In the genomic region with DNA sequence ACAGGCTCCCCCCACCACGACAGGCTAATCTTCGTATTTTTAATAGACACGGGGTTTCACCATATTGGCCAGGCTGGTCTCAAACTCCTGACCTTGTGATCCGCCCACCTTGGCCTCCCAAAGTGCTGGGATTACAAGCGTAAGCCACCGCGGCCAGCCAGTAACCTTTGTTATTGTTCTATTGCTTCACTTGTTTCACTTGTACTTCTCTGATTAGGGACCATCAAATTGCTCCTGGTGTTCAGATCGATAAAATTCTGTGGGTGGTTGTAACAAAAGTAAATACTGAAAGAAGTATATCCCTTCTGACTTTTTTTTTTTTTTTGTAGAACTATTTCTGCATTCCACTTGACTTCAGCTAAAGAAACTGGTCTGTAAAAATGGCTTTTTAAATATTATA, we compare ENCODE assay signal across 26 cellular contexts.
"Had no signal": no experiment of that assay in that cellular context is flagged by ENCODE, and none has a peak within 500 bp of the region (broad histone marks: within the 10 kb centered on the region; RNA-seq: fewer than 3 reads in every experiment).

No MANE protein-coding gene starts in this region.

- H3K4me3 ChIP-seq: coronary artery, esophagus squamous epithelium, heart right ventricle, left ventricle myocardium inferior, lower lobe of right lung, prostate gland, right atrium auricular region, skin epidermis, spleen, testis, tibial artery had no signal

- ATAC-seq: effector memory CD8-positive, alpha-beta T cell; heart right ventricle; left cardiac atrium; lower lobe of right lung; naive thymus-derived CD8-positive, alpha-beta T cell; stimulated activated memory B cell treated with anti-CD40 and anti-IgM and Interleukin-4, amounts not matched to agents 10 μg/mL and 1 μg/mL and 100 μg/mL, for 72 hours; stimulated activated naive CD8-positive, alpha-beta T cell treated with anti-CD3 and anti-CD28 coated beads, Interleukin-15, Interleukin-2, amounts not matched to agents 100 U/mL and 50 U/mL, for 24 hours had no signal

- H3K4me1 ChIP-seq: esophagus squamous epithelium, heart right ventricle, left ventricle myocardium inferior, lower lobe of right lung, prostate gland, right atrium auricular region, spleen, testis, tibial artery had no signal

- FAIRE-seq: endometrium, islet of Langerhans had no signal

- H3K9me3 ChIP-seq: esophagus squamous epithelium, left ventricle myocardium inferior, lower lobe of right lung, prostate gland, right atrium auricular region, spleen, testis, tibial artery had no signal

- H3K27ac ChIP-seq: coronary artery, esophagus squamous epithelium, heart right ventricle, left ventricle myocardium inferior, lower lobe of right lung, prostate gland, right atrium auricular region, skin epidermis, spleen, testis, tibial artery had no signal

- DNase-seq: effector memory CD8-positive, alpha-beta T cell; erythroblast; esophagus squamous epithelium; foreskin melanocyte; glutamatergic neuron; heart right ventricle; hippocampal formation; left cardiac atrium; left ventricle myocardium inferior; lower lobe of right lung; naive thymus-derived CD8-positive, alpha-beta T cell; nephron progenitor cell; nucleus accumbens; spleen; stimulated activated CD4-positive, alpha-beta T cell treated with anti-CD3 and anti-CD28 coated beads, Interleukin-4, amount 100 ng/mL, for 4 hours; stimulated activated naive CD8-positive, alpha-beta T cell treated with anti-CD3 and anti-CD28 coated beads, Interleukin-15, Interleukin-2, amounts not matched to agents 100 U/mL and 50 U/mL, for 24 hours; substantia nigra; testis; tibial artery had no signal

- H3K36me3 ChIP-seq: esophagus squamous epithelium, heart right ventricle, left ventricle myocardium inferior, lower lobe of right lung, prostate gland, right atrium auricular region, spleen, tibial artery had no signal

- H3K27me3 ChIP-seq: esophagus squamous epithelium, heart right ventricle, right atrium auricular region, spleen, testis, tibial artery had no signal
